Comparison of ENCODE assay signal across 16 cellular contexts in genomic region chr2:10430886-10431622, GRCh38.
"Had no signal": no experiment of that assay in that cellular context is flagged by ENCODE, and none has a peak within 500 bp of the region (broad histone marks: within the 10 kb centered on the region; RNA-seq: fewer than 3 reads in every experiment).

No MANE protein-coding gene starts in this region.

- ATAC-seq: heart right ventricle had no signal

- H3K27ac Mint-ChIP-seq: activated CD8-positive, alpha-beta T cell treated with anti-CD3 and anti-CD28 coated beads for 36 hours had no signal

- H3K9me3 ChIP-seq: heart right ventricle, left lung, stomach, thoracic aorta had no signal

- H3K36me3 ChIP-seq: thoracic aorta had no signal

- H3K27ac ChIP-seq: left lung, thoracic aorta had no signal

- FAIRE-seq: bronchial epithelial cell had no signal

- H3K4me3 Mint-ChIP-seq: activated naive CD4-positive, alpha-beta T cell treated with anti-CD3 and anti-CD28 coated beads, Interleukin-2, amount 50 U/mL, for 24 hours had no signal

- H3K9me3 Mint-ChIP-seq: activated CD8-positive, alpha-beta T cell treated with anti-CD3 and anti-CD28 coated beads for 36 hours; activated naive CD4-positive, alpha-beta T cell treated with anti-CD3 and anti-CD28 coated beads, Interleukin-2, amount 50 U/mL, for 24 hours had no signal

- DNase-seq: activated CD4-positive, alpha-beta T cell treated with anti-CD3 and anti-CD28 coated beads for 4 hours; activated CD8-positive, alpha-beta memory T cell treated with anti-CD3 and anti-CD28 coated beads, Interleukin-2, amount 50 U/mL, for 4 hours; anterior cingulate cortex; foreskin melanocyte; heart right ventricle; islet precursor cell; mesendoderm; retina; stimulated activated CD4-positive, alpha-beta T cell treated with anti-CD3 and anti-CD28 coated beads, Interleukin-15, amount 100 ng/mL, for 24 hours; stimulated activated CD4-positive, alpha-beta T cell treated with anti-CD3 and anti-CD28 coated beads, Interleukin-4, amount 100 ng/mL, for 24 hours; stomach had no signal
